ENCODE assay signal across 1 cellular context in the genomic region with DNA sequence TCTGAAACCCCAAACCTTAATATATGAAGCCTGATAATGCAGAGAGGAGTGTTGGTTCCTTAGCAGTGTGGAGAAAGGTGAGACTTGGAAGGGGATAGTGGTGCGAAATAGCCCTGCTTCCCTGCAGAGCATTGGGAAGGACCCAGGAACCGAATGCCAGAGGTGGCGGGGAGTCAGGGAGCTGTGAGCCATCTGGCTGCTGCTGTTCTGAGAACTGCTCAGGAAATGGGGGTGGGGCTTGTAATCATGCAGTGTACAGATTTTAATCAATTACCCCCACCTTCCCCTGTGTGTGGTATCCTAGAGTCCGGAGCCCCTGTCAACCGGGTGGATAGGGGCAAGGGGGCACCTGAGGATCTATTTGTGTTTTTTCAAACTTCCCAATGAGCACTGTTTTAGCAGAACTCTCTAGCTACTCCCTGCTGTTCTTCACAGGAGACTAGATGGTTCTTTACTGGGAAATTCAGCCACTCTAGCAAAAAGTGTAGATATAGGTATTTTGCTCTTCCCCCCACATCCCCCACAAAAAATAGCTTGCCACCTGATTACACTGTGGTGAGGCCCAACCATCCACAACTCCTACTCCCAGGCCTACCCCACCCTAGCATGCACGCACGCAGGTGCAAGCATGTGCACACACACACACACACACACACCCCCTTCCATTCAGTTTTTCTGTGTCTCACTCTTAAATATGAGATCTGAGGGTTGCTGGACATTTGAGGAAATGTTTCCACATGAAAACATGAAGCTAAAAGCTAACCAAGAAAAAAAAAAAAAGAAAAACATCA.
A peak's percentile ranks its signal among the peaks of the same experiment; 100 is the strongest.
TF ChIP-seq lines count a peak whose summit lies in the region.

No MANE protein-coding gene starts in this region.

TF ChIP-seq in K562, 482 proteins besides CTCF, POLR2A, EP300 and RAD21 (continued from another document and continues in another):
- TF ChIP-seq NCOA4 (IDR thresholded peaks at IDR 0.05; ENCODE audit: partially characterized antibody) (peak; percentile 38), TAL1 (IDR thresholded peaks at IDR 0.05) (peak; percentile 18; the same call in 1 of the 2 replicates), SUPT5H (IDR thresholded peaks at IDR 0.05) (no peak), ILK (tag; IDR thresholded peaks at IDR 0.05; ENCODE audit: borderline replicate concordance, low read depth) (no peak), HMG20B (CRISPR knock-in tag; IDR thresholded peaks at IDR 0.05) (no peak), ZEB2 (IDR thresholded peaks at IDR 0.05) (no peak), ARHGAP35 (IDR thresholded peaks at IDR 0.05; ENCODE audit: partially characterized antibody) (no peak), ZNF583 (CRISPR knock-in tag; IDR thresholded peaks at IDR 0.05) (no peak), ZNF311 (CRISPR knock-in tag; IDR thresholded peaks at IDR 0.05) (no peak), NCOR1 (IDR thresholded peaks at IDR 0.05) (0 out of 2 replicates have a peak, but pooled peaks have one; percentile 13), TAF1 (IDR thresholded peaks at IDR 0.05; ENCODE audit: control insufficient read depth, extremely low read depth, insufficient read depth, low read length, severe bottlenecking) (peak; percentile 22), THRAP3 (IDR thresholded peaks at IDR 0.05; ENCODE audit: borderline replicate concordance) (no peak), EHMT2 (IDR thresholded peaks at IDR 0.05) (no peak), TAF9B (IDR thresholded peaks at IDR 0.05; ENCODE audit: partially characterized antibody) (no peak)
- TF ChIP-seq, protein P1, sequence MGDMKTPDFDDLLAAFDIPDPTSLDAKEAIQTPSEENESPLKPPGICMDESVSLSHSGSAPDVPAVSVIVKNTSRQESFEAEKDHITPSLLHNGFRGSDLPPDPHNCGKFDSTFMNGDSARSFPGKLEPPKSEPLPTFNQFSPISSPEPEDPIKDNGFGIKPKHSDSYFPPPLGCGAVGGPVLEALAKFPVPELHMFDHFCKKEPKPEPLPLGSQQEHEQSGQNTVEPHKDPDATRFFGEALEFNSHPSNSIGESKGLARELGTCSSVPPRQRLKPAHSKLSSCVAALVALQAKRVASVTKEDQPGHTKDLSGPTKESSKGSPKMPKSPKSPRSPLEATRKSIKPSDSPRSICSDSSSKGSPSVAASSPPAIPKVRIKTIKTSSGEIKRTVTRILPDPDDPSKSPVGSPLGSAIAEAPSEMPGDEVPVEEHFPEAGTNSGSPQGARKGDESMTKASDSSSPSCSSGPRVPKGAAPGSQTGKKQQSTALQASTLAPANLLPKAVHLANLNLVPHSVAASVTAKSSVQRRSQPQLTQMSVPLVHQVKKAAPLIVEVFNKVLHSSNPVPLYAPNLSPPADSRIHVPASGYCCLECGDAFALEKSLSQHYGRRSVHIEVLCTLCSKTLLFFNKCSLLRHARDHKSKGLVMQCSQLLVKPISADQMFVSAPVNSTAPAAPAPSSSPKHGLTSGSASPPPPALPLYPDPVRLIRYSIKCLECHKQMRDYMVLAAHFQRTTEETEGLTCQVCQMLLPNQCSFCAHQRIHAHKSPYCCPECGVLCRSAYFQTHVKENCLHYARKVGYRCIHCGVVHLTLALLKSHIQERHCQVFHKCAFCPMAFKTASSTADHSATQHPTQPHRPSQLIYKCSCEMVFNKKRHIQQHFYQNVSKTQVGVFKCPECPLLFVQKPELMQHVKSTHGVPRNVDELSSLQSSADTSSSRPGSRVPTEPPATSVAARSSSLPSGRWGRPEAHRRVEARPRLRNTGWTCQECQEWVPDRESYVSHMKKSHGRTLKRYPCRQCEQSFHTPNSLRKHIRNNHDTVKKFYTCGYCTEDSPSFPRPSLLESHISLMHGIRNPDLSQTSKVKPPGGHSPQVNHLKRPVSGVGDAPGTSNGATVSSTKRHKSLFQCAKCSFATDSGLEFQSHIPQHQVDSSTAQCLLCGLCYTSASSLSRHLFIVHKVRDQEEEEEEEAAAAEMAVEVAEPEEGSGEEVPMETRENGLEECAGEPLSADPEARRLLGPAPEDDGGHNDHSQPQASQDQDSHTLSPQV (IDR thresholded peaks at IDR 0.05) = no peak
- TF ChIP-seq, protein P2, sequence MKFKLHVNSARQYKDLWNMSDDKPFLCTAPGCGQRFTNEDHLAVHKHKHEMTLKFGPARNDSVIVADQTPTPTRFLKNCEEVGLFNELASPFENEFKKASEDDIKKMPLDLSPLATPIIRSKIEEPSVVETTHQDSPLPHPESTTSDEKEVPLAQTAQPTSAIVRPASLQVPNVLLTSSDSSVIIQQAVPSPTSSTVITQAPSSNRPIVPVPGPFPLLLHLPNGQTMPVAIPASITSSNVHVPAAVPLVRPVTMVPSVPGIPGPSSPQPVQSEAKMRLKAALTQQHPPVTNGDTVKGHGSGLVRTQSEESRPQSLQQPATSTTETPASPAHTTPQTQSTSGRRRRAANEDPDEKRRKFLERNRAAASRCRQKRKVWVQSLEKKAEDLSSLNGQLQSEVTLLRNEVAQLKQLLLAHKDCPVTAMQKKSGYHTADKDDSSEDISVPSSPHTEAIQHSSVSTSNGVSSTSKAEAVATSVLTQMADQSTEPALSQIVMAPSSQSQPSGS (CRISPR knock-in tag; IDR thresholded peaks at IDR 0.05) = no peak
- TF ChIP-seq, protein P3, sequence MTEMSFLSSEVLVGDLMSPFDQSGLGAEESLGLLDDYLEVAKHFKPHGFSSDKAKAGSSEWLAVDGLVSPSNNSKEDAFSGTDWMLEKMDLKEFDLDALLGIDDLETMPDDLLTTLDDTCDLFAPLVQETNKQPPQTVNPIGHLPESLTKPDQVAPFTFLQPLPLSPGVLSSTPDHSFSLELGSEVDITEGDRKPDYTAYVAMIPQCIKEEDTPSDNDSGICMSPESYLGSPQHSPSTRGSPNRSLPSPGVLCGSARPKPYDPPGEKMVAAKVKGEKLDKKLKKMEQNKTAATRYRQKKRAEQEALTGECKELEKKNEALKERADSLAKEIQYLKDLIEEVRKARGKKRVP (CRISPR knock-in tag; IDR thresholded peaks at IDR 0.05) = no peak
- TF ChIP-seq, protein P4, sequence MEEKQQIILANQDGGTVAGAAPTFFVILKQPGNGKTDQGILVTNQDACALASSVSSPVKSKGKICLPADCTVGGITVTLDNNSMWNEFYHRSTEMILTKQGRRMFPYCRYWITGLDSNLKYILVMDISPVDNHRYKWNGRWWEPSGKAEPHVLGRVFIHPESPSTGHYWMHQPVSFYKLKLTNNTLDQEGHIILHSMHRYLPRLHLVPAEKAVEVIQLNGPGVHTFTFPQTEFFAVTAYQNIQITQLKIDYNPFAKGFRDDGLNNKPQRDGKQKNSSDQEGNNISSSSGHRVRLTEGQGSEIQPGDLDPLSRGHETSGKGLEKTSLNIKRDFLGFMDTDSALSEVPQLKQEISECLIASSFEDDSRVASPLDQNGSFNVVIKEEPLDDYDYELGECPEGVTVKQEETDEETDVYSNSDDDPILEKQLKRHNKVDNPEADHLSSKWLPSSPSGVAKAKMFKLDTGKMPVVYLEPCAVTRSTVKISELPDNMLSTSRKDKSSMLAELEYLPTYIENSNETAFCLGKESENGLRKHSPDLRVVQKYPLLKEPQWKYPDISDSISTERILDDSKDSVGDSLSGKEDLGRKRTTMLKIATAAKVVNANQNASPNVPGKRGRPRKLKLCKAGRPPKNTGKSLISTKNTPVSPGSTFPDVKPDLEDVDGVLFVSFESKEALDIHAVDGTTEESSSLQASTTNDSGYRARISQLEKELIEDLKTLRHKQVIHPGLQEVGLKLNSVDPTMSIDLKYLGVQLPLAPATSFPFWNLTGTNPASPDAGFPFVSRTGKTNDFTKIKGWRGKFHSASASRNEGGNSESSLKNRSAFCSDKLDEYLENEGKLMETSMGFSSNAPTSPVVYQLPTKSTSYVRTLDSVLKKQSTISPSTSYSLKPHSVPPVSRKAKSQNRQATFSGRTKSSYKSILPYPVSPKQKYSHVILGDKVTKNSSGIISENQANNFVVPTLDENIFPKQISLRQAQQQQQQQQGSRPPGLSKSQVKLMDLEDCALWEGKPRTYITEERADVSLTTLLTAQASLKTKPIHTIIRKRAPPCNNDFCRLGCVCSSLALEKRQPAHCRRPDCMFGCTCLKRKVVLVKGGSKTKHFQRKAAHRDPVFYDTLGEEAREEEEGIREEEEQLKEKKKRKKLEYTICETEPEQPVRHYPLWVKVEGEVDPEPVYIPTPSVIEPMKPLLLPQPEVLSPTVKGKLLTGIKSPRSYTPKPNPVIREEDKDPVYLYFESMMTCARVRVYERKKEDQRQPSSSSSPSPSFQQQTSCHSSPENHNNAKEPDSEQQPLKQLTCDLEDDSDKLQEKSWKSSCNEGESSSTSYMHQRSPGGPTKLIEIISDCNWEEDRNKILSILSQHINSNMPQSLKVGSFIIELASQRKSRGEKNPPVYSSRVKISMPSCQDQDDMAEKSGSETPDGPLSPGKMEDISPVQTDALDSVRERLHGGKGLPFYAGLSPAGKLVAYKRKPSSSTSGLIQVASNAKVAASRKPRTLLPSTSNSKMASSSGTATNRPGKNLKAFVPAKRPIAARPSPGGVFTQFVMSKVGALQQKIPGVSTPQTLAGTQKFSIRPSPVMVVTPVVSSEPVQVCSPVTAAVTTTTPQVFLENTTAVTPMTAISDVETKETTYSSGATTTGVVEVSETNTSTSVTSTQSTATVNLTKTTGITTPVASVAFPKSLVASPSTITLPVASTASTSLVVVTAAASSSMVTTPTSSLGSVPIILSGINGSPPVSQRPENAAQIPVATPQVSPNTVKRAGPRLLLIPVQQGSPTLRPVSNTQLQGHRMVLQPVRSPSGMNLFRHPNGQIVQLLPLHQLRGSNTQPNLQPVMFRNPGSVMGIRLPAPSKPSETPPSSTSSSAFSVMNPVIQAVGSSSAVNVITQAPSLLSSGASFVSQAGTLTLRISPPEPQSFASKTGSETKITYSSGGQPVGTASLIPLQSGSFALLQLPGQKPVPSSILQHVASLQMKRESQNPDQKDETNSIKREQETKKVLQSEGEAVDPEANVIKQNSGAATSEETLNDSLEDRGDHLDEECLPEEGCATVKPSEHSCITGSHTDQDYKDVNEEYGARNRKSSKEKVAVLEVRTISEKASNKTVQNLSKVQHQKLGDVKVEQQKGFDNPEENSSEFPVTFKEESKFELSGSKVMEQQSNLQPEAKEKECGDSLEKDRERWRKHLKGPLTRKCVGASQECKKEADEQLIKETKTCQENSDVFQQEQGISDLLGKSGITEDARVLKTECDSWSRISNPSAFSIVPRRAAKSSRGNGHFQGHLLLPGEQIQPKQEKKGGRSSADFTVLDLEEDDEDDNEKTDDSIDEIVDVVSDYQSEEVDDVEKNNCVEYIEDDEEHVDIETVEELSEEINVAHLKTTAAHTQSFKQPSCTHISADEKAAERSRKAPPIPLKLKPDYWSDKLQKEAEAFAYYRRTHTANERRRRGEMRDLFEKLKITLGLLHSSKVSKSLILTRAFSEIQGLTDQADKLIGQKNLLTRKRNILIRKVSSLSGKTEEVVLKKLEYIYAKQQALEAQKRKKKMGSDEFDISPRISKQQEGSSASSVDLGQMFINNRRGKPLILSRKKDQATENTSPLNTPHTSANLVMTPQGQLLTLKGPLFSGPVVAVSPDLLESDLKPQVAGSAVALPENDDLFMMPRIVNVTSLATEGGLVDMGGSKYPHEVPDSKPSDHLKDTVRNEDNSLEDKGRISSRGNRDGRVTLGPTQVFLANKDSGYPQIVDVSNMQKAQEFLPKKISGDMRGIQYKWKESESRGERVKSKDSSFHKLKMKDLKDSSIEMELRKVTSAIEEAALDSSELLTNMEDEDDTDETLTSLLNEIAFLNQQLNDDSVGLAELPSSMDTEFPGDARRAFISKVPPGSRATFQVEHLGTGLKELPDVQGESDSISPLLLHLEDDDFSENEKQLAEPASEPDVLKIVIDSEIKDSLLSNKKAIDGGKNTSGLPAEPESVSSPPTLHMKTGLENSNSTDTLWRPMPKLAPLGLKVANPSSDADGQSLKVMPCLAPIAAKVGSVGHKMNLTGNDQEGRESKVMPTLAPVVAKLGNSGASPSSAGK (IDR thresholded peaks at IDR 0.05) = peak; percentile 48; the same call in 1 of the 2 replicates
- TF ChIP-seq, protein P5, sequence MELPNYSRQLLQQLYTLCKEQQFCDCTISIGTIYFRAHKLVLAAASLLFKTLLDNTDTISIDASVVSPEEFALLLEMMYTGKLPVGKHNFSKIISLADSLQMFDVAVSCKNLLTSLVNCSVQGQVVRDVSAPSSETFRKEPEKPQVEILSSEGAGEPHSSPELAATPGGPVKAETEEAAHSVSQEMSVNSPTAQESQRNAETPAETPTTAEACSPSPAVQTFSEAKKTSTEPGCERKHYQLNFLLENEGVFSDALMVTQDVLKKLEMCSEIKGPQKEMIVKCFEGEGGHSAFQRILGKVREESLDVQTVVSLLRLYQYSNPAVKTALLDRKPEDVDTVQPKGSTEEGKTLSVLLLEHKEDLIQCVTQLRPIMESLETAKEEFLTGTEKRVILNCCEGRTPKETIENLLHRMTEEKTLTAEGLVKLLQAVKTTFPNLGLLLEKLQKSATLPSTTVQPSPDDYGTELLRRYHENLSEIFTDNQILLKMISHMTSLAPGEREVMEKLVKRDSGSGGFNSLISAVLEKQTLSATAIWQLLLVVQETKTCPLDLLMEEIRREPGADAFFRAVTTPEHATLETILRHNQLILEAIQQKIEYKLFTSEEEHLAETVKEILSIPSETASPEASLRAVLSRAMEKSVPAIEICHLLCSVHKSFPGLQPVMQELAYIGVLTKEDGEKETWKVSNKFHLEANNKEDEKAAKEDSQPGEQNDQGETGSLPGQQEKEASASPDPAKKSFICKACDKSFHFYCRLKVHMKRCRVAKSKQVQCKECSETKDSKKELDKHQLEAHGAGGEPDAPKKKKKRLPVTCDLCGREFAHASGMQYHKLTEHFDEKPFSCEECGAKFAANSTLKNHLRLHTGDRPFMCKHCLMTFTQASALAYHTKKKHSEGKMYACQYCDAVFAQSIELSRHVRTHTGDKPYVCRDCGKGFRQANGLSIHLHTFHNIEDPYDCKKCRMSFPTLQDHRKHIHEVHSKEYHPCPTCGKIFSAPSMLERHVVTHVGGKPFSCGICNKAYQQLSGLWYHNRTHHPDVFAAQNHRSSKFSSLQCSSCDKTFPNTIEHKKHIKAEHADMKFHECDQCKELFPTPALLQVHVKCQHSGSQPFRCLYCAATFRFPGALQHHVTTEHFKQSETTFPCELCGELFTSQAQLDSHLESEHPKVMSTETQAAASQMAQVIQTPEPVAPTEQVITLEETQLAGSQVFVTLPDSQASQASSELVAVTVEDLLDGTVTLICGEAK (IDR thresholded peaks at IDR 0.05) = peak; percentile 30; the same call in 1 of the 2 replicates
- TF ChIP-seq, protein P5 (CRISPR knock-in tag; IDR thresholded peaks at IDR 0.05) = no peak
